ENCODE assay signal across 8 cellular contexts in the genomic region with DNA sequence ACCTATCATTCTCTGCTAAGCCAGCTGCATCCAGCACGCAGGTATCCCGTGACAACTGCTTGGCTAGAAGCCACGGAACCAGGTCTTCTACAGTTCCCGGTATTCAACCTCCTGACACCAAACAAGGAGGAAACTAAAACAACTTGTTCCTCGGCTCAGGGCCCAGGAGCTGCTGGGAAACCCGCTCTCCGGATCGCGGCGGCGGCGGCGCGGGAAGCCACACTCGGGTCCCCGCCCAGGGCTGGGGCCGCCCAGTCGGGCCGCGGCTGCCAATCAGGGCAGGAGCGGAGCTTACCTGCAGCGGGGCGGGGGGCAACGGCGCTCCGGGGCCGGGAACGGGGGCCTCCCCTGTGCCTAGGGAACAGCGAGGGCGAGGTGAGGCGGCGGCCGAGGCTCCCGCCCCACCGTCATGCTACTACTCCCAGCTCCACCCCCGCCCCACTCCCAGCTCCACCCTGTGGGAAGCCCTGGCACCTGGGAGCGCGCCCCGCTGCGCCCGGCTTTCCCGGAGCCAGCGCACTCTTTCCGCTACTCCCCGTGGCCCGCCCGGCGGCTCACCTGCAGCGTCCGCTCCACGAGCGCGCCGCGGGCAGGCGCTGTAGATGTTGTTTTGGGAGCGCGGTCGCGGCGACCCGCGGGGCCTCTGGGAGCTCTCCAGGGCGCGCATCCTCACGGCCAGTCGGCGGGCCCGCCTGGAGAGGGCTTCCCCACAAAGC. TPM values are rescaled to one million over a fixed set of nuclear protein-coding genes. Genes with fewer than 3 reads are reported as not detected.
DNase-seq lines count a peak whose midpoint lies in the region; ATAC-seq and TF ChIP-seq lines count a peak whose summit lies in the region.

No MANE protein-coding gene starts in this region.

- no peaks in the 10 kb centered on the region for H3K9me3 Mint-ChIP-seq in activated CD8-positive, alpha-beta T cell treated with anti-CD3 and anti-CD28 coated beads, Interleukin-2, amount 10 ng/mL, durations not matched to agents 7 days and 5 days (ENCODE audit: insufficient read depth)
- H3K9me3 Mint-ChIP-seq in natural killer cell treated with Interleukin-12 subunit alpha and Interleukin-12 subunit beta and Interleukin-15 and Interleukin-18, amount 100 ng/mL, for 72 hours: no peaks in the 10 kb centered on the region

- CTCF ChIA-PET in activated CD8-positive, alpha-beta T cell treated with anti-CD3 and anti-CD28 coated beads, Interleukin-2, amount 10 ng/mL, durations not matched to agents 7 days and 5 days (lab: Charles Lee): interaction anchor here (0.8 to 5.5 kb wide), 37 partner anchors 9 to 274 kb away, joined by 3 to 47 read pairs (median 5); partner anchors contain the start of genes DYRK3, FCMR and IL20

- no peak overlapping the region for H3K27ac Mint-ChIP-seq in activated CD8-positive, alpha-beta T cell treated with anti-CD3 and anti-CD28 coated beads, Interleukin-2, amount 10 ng/mL, durations not matched to agents 7 days and 5 days
- no peak overlapping the region for H3K27ac Mint-ChIP-seq in natural killer cell treated with Interleukin-12 subunit alpha and Interleukin-12 subunit beta and Interleukin-15 and Interleukin-18, amount 100 ng/mL, for 72 hours

- H3K4me1 Mint-ChIP-seq in activated CD8-positive, alpha-beta T cell treated with anti-CD3 and anti-CD28 coated beads, Interleukin-2, amount 10 ng/mL, durations not matched to agents 7 days and 5 days (ENCODE audit: low read depth): peaks cover 65% of the 10 kb centered on the region
- peaks cover 54 to 56% of the 10 kb centered on the region in 2 donors for H3K4me1 Mint-ChIP-seq in natural killer cell treated with Interleukin-12 subunit alpha and Interleukin-12 subunit beta and Interleukin-15 and Interleukin-18, amount 100 ng/mL, for 72 hours (ENCODE audit: low read depth in 2 of 2)

- in situ Hi-C loops in KBM-7 (cut with MboI; ENCODE audit: low pct_unique_long_range_greater_than_20kb, low sequenced_read_pairs): loop anchor here (25.0 kb wide), 1 partner anchor 172 kb away; no protein-coding TSS in a partner anchor

- no peaks in the 10 kb centered on the region for H3K27me3 Mint-ChIP-seq in activated CD8-positive, alpha-beta T cell treated with anti-CD3 and anti-CD28 coated beads, Interleukin-2, amount 10 ng/mL, durations not matched to agents 7 days and 5 days (ENCODE audit: low read depth)
- no peaks in the 10 kb centered on the region for H3K27me3 Mint-ChIP-seq in natural killer cell treated with Interleukin-12 subunit alpha and Interleukin-12 subunit beta and Interleukin-15 and Interleukin-18, amount 100 ng/mL, for 72 hours

- POLR2A ChIA-PET in activated CD8-positive, alpha-beta T cell treated with anti-CD3 and anti-CD28 coated beads, Interleukin-2, amount 10 ng/mL, durations not matched to agents 7 days and 5 days (lab: Charles Lee): interaction anchor here (0.6 to 1.1 kb wide), 4 partner anchors 91 to 265 kb away, joined by 3 to 5 read pairs (median 4); no protein-coding TSS in a partner anchor

- H3K36me3 Mint-ChIP-seq in activated CD8-positive, alpha-beta T cell treated with anti-CD3 and anti-CD28 coated beads, Interleukin-2, amount 10 ng/mL, durations not matched to agents 7 days and 5 days (ENCODE audit: low read depth): peaks cover 57% of the 10 kb centered on the region
- no peaks in the 10 kb centered on the region for H3K36me3 Mint-ChIP-seq in natural killer cell treated with Interleukin-12 subunit alpha and Interleukin-12 subunit beta and Interleukin-15 and Interleukin-18, amount 100 ng/mL, for 72 hours

- DNase-seq in Daoy (ENCODE audit: low read depth) (peak; percentile 53), NCI-H2081 (lab: John Stamatoyannopoulos, UW) (peak; percentile 71 to 86), KBM-7 (no peak)
- DNase-seq in activated CD8-positive, alpha-beta T cell treated with anti-CD3 and anti-CD28 coated beads, Interleukin-2, amount 10 ng/mL, durations not matched to agents 7 days and 5 days: peak; percentile 47
- DNase-seq in natural killer cell treated with Interleukin-12 subunit alpha and Interleukin-12 subunit beta and Interleukin-15 and Interleukin-18, amount 100 ng/mL, for 72 hours (ENCODE audit: low spot score): no peak

- ATAC-seq in activated CD8-positive, alpha-beta T cell treated with anti-CD3 and anti-CD28 coated beads, Interleukin-2, amount 10 ng/mL, durations not matched to agents 7 days and 5 days: peak; percentile 63
- ATAC-seq in esophagus mucosa: peak; percentile 89
- peak; percentile 34 to 61 for ATAC-seq in natural killer cell treated with Interleukin-12 subunit alpha and Interleukin-12 subunit beta and Interleukin-15 and Interleukin-18, amount 100 ng/mL, for 72 hours
- ATAC-seq in GM18505 (IDR thresholded peaks at IDR 0.05; ENCODE audit: unreplicated experiment): no peak
- ATAC-seq in HG03565 (IDR thresholded peaks at IDR 0.05; ENCODE audit: unreplicated experiment): no peak

- TF ChIP-seq POLR2A in GM18505 (IDR thresholded peaks at IDR 0.05; ENCODE audit: borderline replicate concordance, extremely low read depth, insufficient read depth, insufficient read length): no peak

- H3K4me3 Mint-ChIP-seq in activated CD8-positive, alpha-beta T cell treated with anti-CD3 and anti-CD28 coated beads, Interleukin-2, amount 10 ng/mL, durations not matched to agents 7 days and 5 days: peak overlapping the region; percentile 37
- H3K4me3 Mint-ChIP-seq in natural killer cell treated with Interleukin-12 subunit alpha and Interleukin-12 subunit beta and Interleukin-15 and Interleukin-18, amount 100 ng/mL, for 72 hours: no peak overlapping the region

RNA-seq across cellular contexts. Expression of gene IL24, which starts 12.1 kb away (rescaled TPM):
- 0.11 TPM in 1 of 2 replicates, not detected in the other for total RNA-seq in Daoy (2014; rRNA removed; shearing (Covaris generic))
- not detected for total RNA-seq in activated CD8-positive, alpha-beta T cell treated with anti-CD3 and anti-CD28 coated beads, Interleukin-2, amount 10 ng/mL, durations not matched to agents 7 days and 5 days
- 0.12 TPM for total RNA-seq in esophagus mucosa
- total RNA-seq in natural killer cell treated with Interleukin-12 subunit alpha and Interleukin-12 subunit beta and Interleukin-15 and Interleukin-18, amount 100 ng/mL, for 72 hours: not detected

RNA-seq across cellular contexts. Expression of gene FCMR, which starts 12.4 kb away (rescaled TPM):
- total RNA-seq in Daoy (2014; rRNA removed; shearing (Covaris generic)): 0.23 TPM in 1 of 2 replicates, not detected in the other
- total RNA-seq in activated CD8-positive, alpha-beta T cell treated with anti-CD3 and anti-CD28 coated beads, Interleukin-2, amount 10 ng/mL, durations not matched to agents 7 days and 5 days: 10 to 100 TPM; 51.5 to 56.8 TPM
- 2.9 TPM for total RNA-seq in esophagus mucosa
- total RNA-seq in natural killer cell treated with Interleukin-12 subunit alpha and Interleukin-12 subunit beta and Interleukin-15 and Interleukin-18, amount 100 ng/mL, for 72 hours: 1 to 10 TPM; 4.1 to 6.8 TPM

RNA-seq across cellular contexts. Expression of gene PIGR, which starts 36.9 kb away (rescaled TPM):
- not detected in 2 replicates for total RNA-seq in Daoy (2014; rRNA removed; shearing (Covaris generic))
- total RNA-seq in activated CD8-positive, alpha-beta T cell treated with anti-CD3 and anti-CD28 coated beads, Interleukin-2, amount 10 ng/mL, durations not matched to agents 7 days and 5 days: not detected
- 35.4 TPM for total RNA-seq in esophagus mucosa
- total RNA-seq in natural killer cell treated with Interleukin-12 subunit alpha and Interleukin-12 subunit beta and Interleukin-15 and Interleukin-18, amount 100 ng/mL, for 72 hours: under 1 TPM in 1 of 2 donors, not detected in 1; 0.08 TPM

RNA-seq across cellular contexts. Expression of gene IL20, which starts 43.9 kb away (rescaled TPM):
- total RNA-seq in Daoy (2014; rRNA removed; shearing (Covaris generic)): not detected in 2 replicates
- total RNA-seq in activated CD8-positive, alpha-beta T cell treated with anti-CD3 and anti-CD28 coated beads, Interleukin-2, amount 10 ng/mL, durations not matched to agents 7 days and 5 days: not detected
- total RNA-seq in esophagus mucosa: not detected
- total RNA-seq in natural killer cell treated with Interleukin-12 subunit alpha and Interleukin-12 subunit beta and Interleukin-15 and Interleukin-18, amount 100 ng/mL, for 72 hours: not detected

Comparison
In these comparisons a context has a peak if more than half of its experiments do, and no peak if none do; other contexts are left out.
1. DNase-seq: peak in Daoy (single experiment), NCI-H2081 (2 of 2) and activated CD8-positive, alpha-beta T cell treated with anti-CD3 and anti-CD28 coated beads, Interleukin-2, amount 10 ng/mL, durations not matched to agents 7 days and 5 days (single experiment); none in natural killer cell treated with Interleukin-12 subunit alpha and Interleukin-12 subunit beta and Interleukin-15 and Interleukin-18, amount 100 ng/mL, for 72 hours (single experiment) and KBM-7 (single experiment).
2. ATAC-seq: peak in activated CD8-positive, alpha-beta T cell treated with anti-CD3 and anti-CD28 coated beads, Interleukin-2, amount 10 ng/mL, durations not matched to agents 7 days and 5 days (single experiment), esophagus mucosa (single experiment) and natural killer cell treated with Interleukin-12 subunit alpha and Interleukin-12 subunit beta and Interleukin-15 and Interleukin-18, amount 100 ng/mL, for 72 hours (2 of 2); none in GM18505 (single experiment) and HG03565 (single experiment).
3. RNA of gene FCMR, which starts 12.4 kb away (total RNA-seq): 51.5 to 56.8 TPM in activated CD8-positive, alpha-beta T cell treated with anti-CD3 and anti-CD28 coated beads, Interleukin-2, amount 10 ng/mL, durations not matched to agents 7 days and 5 days; 4.1 to 6.8 TPM in natural killer cell treated with Interleukin-12 subunit alpha and Interleukin-12 subunit beta and Interleukin-15 and Interleukin-18, amount 100 ng/mL, for 72 hours, 2.9 TPM in esophagus mucosa (single experiment) and 0.23 TPM in Daoy; every median in the first group is over 4 times any median in the second.
4. RNA of gene PIGR, which starts 36.9 kb away (total RNA-seq): 35.4 TPM in esophagus mucosa (single experiment); 0.08 TPM in natural killer cell treated with Interleukin-12 subunit alpha and Interleukin-12 subunit beta and Interleukin-15 and Interleukin-18, amount 100 ng/mL, for 72 hours, not detected in activated CD8-positive, alpha-beta T cell treated with anti-CD3 and anti-CD28 coated beads, Interleukin-2, amount 10 ng/mL, durations not matched to agents 7 days and 5 days and not detected in Daoy; every median in the first group is over 10 times any median in the second.